Comparison of ENCODE assay signal across 3 cellular contexts in genomic region chr11:88507771-88508557, GRCh38.
TF ChIP-seq lines count a peak whose summit lies in the region.

No MANE protein-coding gene starts in this region.

TF ChIP-seq in IMR-90, 13 proteins besides CTCF, POLR2A, EP300 and RAD21:
- TF ChIP-seq FOS (IDR thresholded peaks at IDR 0.05; ENCODE audit: low read depth, low read length), result no peak
- no peak for TF ChIP-seq USF2 (IDR thresholded peaks at IDR 0.05; ENCODE audit: low read depth, low read length)
- TF ChIP-seq SMC3 (IDR thresholded peaks at IDR 0.05; ENCODE audit: low read depth, low read length), result no peak
- no peak for TF ChIP-seq BHLHE40 (IDR thresholded peaks at IDR 0.05; ENCODE audit: low read depth, low read length)
- TF ChIP-seq MAFK (IDR thresholded peaks at IDR 0.05; ENCODE audit: low read depth, low read length), result no peak
- no peak for TF ChIP-seq MXI1 (IDR thresholded peaks at IDR 0.05; ENCODE audit: borderline replicate concordance, low read depth, low read length)
- TF ChIP-seq RFX5 (IDR thresholded peaks at IDR 0.05; ENCODE audit: low read depth, low read length), result no peak
- TF ChIP-seq RCOR1 (IDR thresholded peaks at IDR 0.05; ENCODE audit: insufficient replicate concordance, low read length), result no peak
- TF ChIP-seq NFE2L2 (IDR thresholded peaks at IDR 0.05; ENCODE audit: low read depth, low read length), result no peak
- TF ChIP-seq CHD1 (IDR thresholded peaks at IDR 0.05; ENCODE audit: low read depth, low read length), result no peak
- TF ChIP-seq ELK1 (IDR thresholded peaks at IDR 0.05; ENCODE audit: borderline replicate concordance, low read depth, low read length), result no peak
- TF ChIP-seq CEBPB (IDR thresholded peaks at IDR 0.05; ENCODE audit: low read depth, low read length), result no peak
- no peak for TF ChIP-seq MAZ (IDR thresholded peaks at IDR 0.05; ENCODE audit: borderline replicate concordance, low read depth, low read length)

TF ChIP-seq in endothelial cell of umbilical vein, 7 proteins besides CTCF, POLR2A, EP300 and RAD21:
- TF ChIP-seq FOS (IDR thresholded peaks at IDR 0.05; ENCODE audit: borderline replicate concordance, insufficient read depth, low read length) (no peak), GATA2 (IDR thresholded peaks at IDR 0.05; ENCODE audit: insufficient read depth, insufficient read length, low read depth, low read length) (no peak), POLR2AphosphoS5 (IDR thresholded peaks at IDR 0.05; ENCODE audit: insufficient read depth, low read depth, low read length) (no peak), EZH2 (IDR thresholded peaks at IDR 0.05; ENCODE audit: borderline replicate concordance, low read depth, low read length, severe bottlenecking) (no peak), MAX (IDR thresholded peaks at IDR 0.05; ENCODE audit: insufficient read depth, insufficient read length) (no peak), JUN (IDR thresholded peaks at IDR 0.05; ENCODE audit: borderline replicate concordance, insufficient read depth, insufficient read length, low read depth) (no peak), MYC (IDR thresholded peaks at IDR 0.05; ENCODE audit: low read depth, low read length) (no peak)

TF ChIP-seq in GM12891, 5 proteins besides CTCF, POLR2A, EP300 and RAD21:
- no peak for TF ChIP-seq SPI1 (IDR thresholded peaks at IDR 0.05; ENCODE audit: low read depth, low read length)
- TF ChIP-seq TAF1 (IDR thresholded peaks at IDR 0.05; ENCODE audit: low read depth, low read length), result no peak
- TF ChIP-seq PAX5 (IDR thresholded peaks at IDR 0.05; ENCODE audit: insufficient read depth, low read length, severe bottlenecking), result no peak
- TF ChIP-seq POLR2AphosphoS5 (IDR thresholded peaks at IDR 0.05; ENCODE audit: low read depth, low read length), result no peak
- TF ChIP-seq POU2F2 (IDR thresholded peaks at IDR 0.05; ENCODE audit: low read depth, low read length), result no peak
